Comparison of ENCODE assay signal across 8 cellular contexts in the genomic region with DNA sequence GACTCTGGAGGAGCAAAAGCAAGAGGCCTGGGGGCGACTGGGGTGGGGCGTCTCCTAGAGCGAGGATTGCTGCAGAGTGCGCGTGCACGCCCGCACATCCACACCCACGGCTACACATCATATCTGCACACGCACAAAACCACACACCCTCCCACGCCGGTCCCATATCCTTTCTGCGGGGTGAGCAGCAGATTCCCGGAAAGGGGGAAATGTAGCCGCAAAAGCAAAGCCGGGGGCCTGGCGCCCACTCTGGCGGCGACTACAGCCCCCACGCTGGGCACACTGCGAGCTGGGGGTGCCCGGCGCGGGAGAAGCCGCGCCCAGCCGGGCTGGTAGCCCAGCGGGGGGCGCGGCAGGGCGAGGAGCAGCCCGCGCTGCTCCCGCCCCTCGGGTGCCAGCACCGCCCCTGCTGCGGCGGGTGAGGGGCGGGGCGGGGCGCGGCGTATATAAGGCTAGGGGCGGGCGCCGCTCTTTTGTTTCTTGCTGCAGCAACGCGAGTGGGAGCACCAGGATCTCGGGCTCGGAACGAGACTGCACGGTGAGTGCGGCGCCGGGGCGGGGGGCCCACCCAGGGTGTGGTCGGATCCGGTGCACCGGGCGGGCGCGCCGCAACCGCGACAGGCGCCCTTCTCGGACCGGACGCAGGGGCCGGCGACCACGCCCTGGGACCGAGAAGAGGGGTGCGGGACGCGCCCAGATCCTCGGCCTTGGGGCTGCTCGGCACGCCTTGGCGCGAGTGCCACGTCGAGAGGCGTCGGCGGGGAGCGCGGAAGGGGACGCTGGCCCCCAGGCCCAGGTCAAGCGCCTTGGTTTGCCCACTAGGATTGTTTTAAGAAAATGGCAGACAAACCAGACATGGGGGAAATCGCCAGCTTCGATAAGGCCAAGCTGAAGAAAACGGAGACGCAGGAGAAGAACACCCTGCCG. TPM values are rescaled to one million over a fixed set of nuclear protein-coding genes. Genes with fewer than 3 reads are reported as not detected.
A peak's percentile ranks its signal among the peaks of the same experiment; 100 is the strongest.
DNase-seq lines count a peak whose midpoint lies in the region; ATAC-seq and TF ChIP-seq lines count a peak whose summit lies in the region.

A gene (plus strand): TSS at position 476 of the 927 bp plus-strand sequence.

- peaks cover 25% of the 10 kb centered on the region for H3K9me3 Mint-ChIP-seq in HFFc6
- H3K9me3 Mint-ChIP-seq in activated naive CD8-positive, alpha-beta T cell treated with anti-CD3 and anti-CD28 coated beads, Interleukin-2, amount 50 U/mL, for 24 hours: peaks cover 18% of the 10 kb centered on the region

- peaks cover 0 to 4% (median 0%) of the 10 kb centered on the region in 4 donors for H3K36me3 ChIP-seq in upper lobe of left lung

- H3K4me1 ChIP-seq in upper lobe of left lung: peaks cover 11 to 26% (median 24%) of the 10 kb centered on the region in 4 donors

- peak within 1 kb of the TSS; percentile 93 to 98 (median 96) for H3K27ac ChIP-seq in upper lobe of left lung

- peaks cover 55% of the 10 kb centered on the region for H3K36me3 Mint-ChIP-seq in HFFc6 (ENCODE audit: low read depth)
- peaks cover 39% of the 10 kb centered on the region for H3K36me3 Mint-ChIP-seq in activated naive CD8-positive, alpha-beta T cell treated with anti-CD3 and anti-CD28 coated beads, Interleukin-2, amount 50 U/mL, for 24 hours (ENCODE audit: low read depth)

- TF ChIP-seq POLR2A in NB4 (IDR thresholded peaks at IDR 0.05; ENCODE audit: extremely low read depth, insufficient read length) (peak; percentile 95), upper lobe of left lung (IDR thresholded peaks at IDR 0.05) (peak; percentile 89 to 99 (median 97))

- ATAC-seq in activated naive CD8-positive, alpha-beta T cell treated with anti-CD3 and anti-CD28 coated beads, Interleukin-2, amount 50 U/mL, for 24 hours: peak; percentile 64
- peak; percentile 91 to 94 for ATAC-seq in upper lobe of left lung (ENCODE audit: low FRiP score in 2 of 2)

- H3K4me1 Mint-ChIP-seq in HFFc6 (ENCODE audit: low read depth): peaks cover 52% of the 10 kb centered on the region
- peaks cover 74% of the 10 kb centered on the region for H3K4me1 Mint-ChIP-seq in activated naive CD8-positive, alpha-beta T cell treated with anti-CD3 and anti-CD28 coated beads, Interleukin-2, amount 50 U/mL, for 24 hours

- intact Hi-C loops in cardiac septum (cut with DNase I) (loop anchor here (2.0 to 5.0 kb wide), 2 partner anchors 23 to 67 kb away; a partner anchor contains a TSS), posterior cingulate gyrus (cut with DNase I) (no loop called here)

- H3K27me3 ChIP-seq in upper lobe of left lung: no peaks in the 10 kb centered on the region

- no peaks in the 10 kb centered on the region for H3K9me3 ChIP-seq in upper lobe of left lung

- peak; percentile 94 for DNase-seq in GM12865 (ENCODE audit: low read depth)
- DNase-seq in HFFc6: peak; percentile 88
- peak; percentile 88 for DNase-seq in NB4 (ENCODE audit: low read depth)
- DNase-seq in T follicular helper cell (ENCODE audit: low read depth): peak; percentile 83
- peak; percentile 90 for DNase-seq in activated naive CD8-positive, alpha-beta T cell treated with anti-CD3 and anti-CD28 coated beads, Interleukin-2, amount 50 U/mL, for 24 hours
- peak; percentile 96 for DNase-seq in cardiac septum (ENCODE audit: low spot score)
- peak; percentile 71 to 97 (median 84) for DNase-seq in posterior cingulate gyrus
- DNase-seq in upper lobe of left lung: peak; percentile 90 to 98

- TF ChIP-seq CTCF in GM12865 (IDR thresholded peaks at IDR 0.05; ENCODE audit: insufficient read depth, low read depth, low read length, missing control alignments) (peak; percentile 28), HFFc6 (IDR thresholded peaks at IDR 0.05) (peak; percentile 59), NB4 (IDR thresholded peaks at IDR 0.05; ENCODE audit: low read depth, low read length) (no peak), upper lobe of left lung (IDR thresholded peaks at IDR 0.05) (peak in 5 of 6 experiments; percentile 25 to 45 (median 42))

- H3K4me3 Mint-ChIP-seq in HFFc6: peak within 1 kb of the TSS; percentile 97
- H3K4me3 Mint-ChIP-seq in activated naive CD8-positive, alpha-beta T cell treated with anti-CD3 and anti-CD28 coated beads, Interleukin-2, amount 50 U/mL, for 24 hours: peak within 1 kb of the TSS; percentile 94

- TF ChIP-seq EP300 in upper lobe of left lung (IDR thresholded peaks at IDR 0.05): peak in 3 of 4 donors; percentile 0 to 80 (median 56)

- H3K27me3 Mint-ChIP-seq in HFFc6 (ENCODE audit: insufficient read depth): peaks cover 25% of the 10 kb centered on the region
- no peaks in the 10 kb centered on the region for H3K27me3 Mint-ChIP-seq in activated naive CD8-positive, alpha-beta T cell treated with anti-CD3 and anti-CD28 coated beads, Interleukin-2, amount 50 U/mL, for 24 hours

- H3K27ac Mint-ChIP-seq in HFFc6: peak within 1 kb of the TSS; percentile 93
- H3K27ac Mint-ChIP-seq in activated naive CD8-positive, alpha-beta T cell treated with anti-CD3 and anti-CD28 coated beads, Interleukin-2, amount 50 U/mL, for 24 hours: peak within 1 kb of the TSS; percentile 94

- 0 to 1% methylated on average over 46 of the region's 94 CpGs for WGBS in upper lobe of left lung, 2 donors

- H3K4me3 ChIP-seq in GM12865 (ENCODE audit: low read depth, low read length): peak within 1 kb of the TSS; percentile 69
- H3K4me3 ChIP-seq in NB4 (ENCODE audit: low read depth, low read length): peak within 1 kb of the TSS; percentile 70
- peak within 1 kb of the TSS; percentile 76 to 94 (median 84) for H3K4me3 ChIP-seq in upper lobe of left lung

RNA-seq across cellular contexts. Expression of the gene that starts here (rescaled TPM):
- total RNA-seq in HFFc6 (2021; fragmentation: NEBNext Ultra II Directional; extraction: Animal tissue kit (Norgen Biotek cat#: 25700)): 1,000 to 10,000 TPM; 3,909 to 6,151 (median 5,325) TPM
- 452 TPM for total RNA-seq in cardiac septum
- total RNA-seq in upper lobe of left lung: 1,000 to 10,000 TPM; 1,275 to 5,234 (median 2,267) TPM

Comparison
In these comparisons a context has a peak if more than half of its experiments do, and no peak if none do; other contexts are left out.
1. Peak in every context shown above with its lines: DNase-seq, ATAC-seq, H3K4me3 ChIP-seq and H3K27ac ChIP-seq.